Comparison of ENCODE assay signal across 8 cellular contexts in genomic region chr7:135558337-135558767, GRCh38. TPM values are rescaled to one million over a fixed set of nuclear protein-coding genes. Genes with fewer than 3 reads are reported as not detected.
DNase-seq lines count a peak whose midpoint lies in the region; ATAC-seq, FAIRE-seq and TF ChIP-seq lines count a peak whose summit lies in the region.

No MANE protein-coding gene starts in this region.

- CTCF ChIA-PET in AG04449 (lab: Yijun Ruan, JAX), result interaction anchor here (0.7 to 3.9 kb wide), 21 partner anchors 11 to 300 kb away, joined by 3 to 95 read pairs (median 4); no protein-coding TSS in a partner anchor
- CTCF ChIA-PET in mammary epithelial cell (lab: Charles Lee; ENCODE audit: low non-redundant PET), result no interaction called here

- WGBS in mammary epithelial cell (ENCODE audit: low coverage, missing lambda C conversion rate), result 0% methylated on average over 14 of the region's 16 CpGs

- TF ChIP-seq CTCF in AG04449 (IDR thresholded peaks at IDR 0.05; ENCODE audit: insufficient read depth, low read length, missing control alignments) (peak; percentile 49), VCaP (conservative IDR thresholded peaks at IDR 0.05) (peak; percentile 74), mammary epithelial cell (conservative IDR thresholded peaks at IDR 0.05 in 1 of 2, IDR thresholded peaks at IDR 0.05 in 1 of 2; ENCODE audit: extremely low read depth in 1 of 2, insufficient read depth in 1 of 2, low read depth in 1 of 2, low read length in 2 of 2) (peak; percentile 39 to 64), keratinocyte (optimal IDR thresholded peaks at IDR 0.05 in 1 of 3, IDR thresholded peaks at IDR 0.05 in 1 of 3, conservative IDR thresholded peaks at IDR 0.05 in 1 of 3; ENCODE audit: extremely low read depth in 1 of 3, insufficient read depth in 2 of 3, low read length in 3 of 3) (peak; percentile 54 to 75 (median 72))

- H3K36me3 ChIP-seq in mammary epithelial cell (ENCODE audit: insufficient read depth, low read length) (no peaks in the 10 kb centered on the region), keratinocyte (ENCODE audit: control insufficient read depth in 2 of 2, extremely low read depth in 1 of 2, insufficient read depth in 2 of 2, low read length in 2 of 2) (no peaks in the 10 kb centered on the region)

- in situ Hi-C loops in mammary epithelial cell (cut with MboI; ENCODE audit: low sequenced_read_pairs in 2 of 2), result no loop called here

- H3K4me3 ChIP-seq in AG04449 (ENCODE audit: low read depth, low read length), result peak overlapping the region; percentile 86
- peak overlapping the region; percentile 76 to 83 (median 79) for H3K4me3 ChIP-seq in mammary epithelial cell (replicated peaks in 1 of 3; ENCODE audit: insufficient read depth in 1 of 3, low read depth in 2 of 3, low read length in 3 of 3)
- H3K4me3 ChIP-seq in keratinocyte (ENCODE audit: control insufficient read depth in 2 of 3, extremely low read depth in 1 of 3, insufficient read depth in 2 of 3, low read depth in 1 of 3, low read length in 3 of 3), result peak overlapping the region; percentile 59 to 98 (median 79)

- peak; percentile 3 for TF ChIP-seq POLR2A in GM18526 (IDR thresholded peaks at IDR 0.05; ENCODE audit: extremely low read depth, insufficient read length)

- no peaks in the 10 kb centered on the region for H3K9me3 ChIP-seq in mammary epithelial cell (replicated peaks; ENCODE audit: insufficient read depth, low read length)
- no peaks in the 10 kb centered on the region for H3K9me3 ChIP-seq in keratinocyte (ENCODE audit: control insufficient read depth, low read depth, low read length)

- DNase-seq in AG04449 (ENCODE audit: low read depth, low spot score) (no peak), NCI-H2107 (lab: John Stamatoyannopoulos, UW) (peak; percentile 66), mammary epithelial cell (peak; percentile 64), keratinocyte (ENCODE audit: low read depth, low spot score) (no peak)
- peak; percentile 36 to 41 for DNase-seq in stimulated activated CD4-positive, alpha-beta T cell treated with anti-CD3 and anti-CD28 coated beads, Interleukin-15, amount 100 ng/mL, for 48 hours (ENCODE audit: low read depth in 2 of 2)

- peak overlapping the region; percentile 98 for H3K9ac ChIP-seq in mammary epithelial cell (ENCODE audit: insufficient read depth, low read length)
- H3K9ac ChIP-seq in keratinocyte (ENCODE audit: control insufficient read depth, extremely low read depth, insufficient read depth, low read length), result peak overlapping the region; percentile 99

- no peaks in the 10 kb centered on the region for H4K20me1 ChIP-seq in mammary epithelial cell (ENCODE audit: insufficient read depth, low read length)
- H4K20me1 ChIP-seq in keratinocyte (ENCODE audit: control insufficient read depth, extremely low read depth, insufficient read depth, low read length), result no peaks in the 10 kb centered on the region

- no peaks in the 10 kb centered on the region for H3K9me1 ChIP-seq in keratinocyte (ENCODE audit: control insufficient read depth, extremely low read depth, insufficient read depth, low read length)

- H3K4me2 ChIP-seq in mammary epithelial cell (ENCODE audit: insufficient read depth, low read depth, low read length), result peak overlapping the region; percentile 70
- peak overlapping the region; percentile 90 for H3K4me2 ChIP-seq in keratinocyte (ENCODE audit: control insufficient read depth, extremely low read depth, insufficient read depth, low read depth, low read length)

- FAIRE-seq in keratinocyte (lab: Jason Lieb, UNC), result peak; percentile 65

- H3K4me1 ChIP-seq in mammary epithelial cell (ENCODE audit: insufficient read depth, low read length), result peaks cover 11% of the 10 kb centered on the region
- H3K4me1 ChIP-seq in keratinocyte (ENCODE audit: control insufficient read depth, extremely low read depth, insufficient read depth, low read length), result peaks cover 3% of the 10 kb centered on the region

- H3K79me2 ChIP-seq in mammary epithelial cell (ENCODE audit: insufficient read depth, low read length) (peaks cover 56% of the 10 kb centered on the region), keratinocyte (ENCODE audit: control insufficient read depth, insufficient read depth, low read length) (peaks cover 55% of the 10 kb centered on the region)

- H3K27me3 ChIP-seq in mammary epithelial cell (ENCODE audit: insufficient read depth, low read length), result no peaks in the 10 kb centered on the region
- no peaks in the 10 kb centered on the region for H3K27me3 ChIP-seq in keratinocyte (ENCODE audit: control insufficient read depth, extremely low read depth, insufficient read depth, low read length)

- TSS peak; percentile 87 for BruUV-seq in mammary epithelial cell (replicated peaks; lab: Mats Ljungman, UMichigan)

- dilution Hi-C loops in mammary epithelial cell (cut with HindIII; ENCODE audit: low sequenced_read_pairs) (no loop called here), keratinocyte (cut with MboI; ENCODE audit: extremely low pct_ligation_motif_present, low sequenced_read_pairs) (no loop called here)

- intact Hi-C loops in mammary epithelial cell (cut with micrococcal nuclease), result loop anchor here (1.0 kb wide), 3 partner anchors 46 to 277 kb away; no protein-coding TSS in a partner anchor

- POLR2A ChIA-PET in AG04449 (lab: Yijun Ruan, JAX), result no interaction called here

- H2AFZ ChIP-seq in mammary epithelial cell (ENCODE audit: low read depth, low read length) (peak overlapping the region; percentile 99), keratinocyte (ENCODE audit: control insufficient read depth, low read length) (peak overlapping the region; percentile 96)

- H3K27ac ChIP-seq in VCaP, result peak overlapping the region; percentile 97
- peak overlapping the region; percentile 94 for H3K27ac ChIP-seq in mammary epithelial cell (ENCODE audit: insufficient read depth, low read depth, low read length)
- peak overlapping the region; percentile 99 for H3K27ac ChIP-seq in keratinocyte (ENCODE audit: control insufficient read depth, insufficient read depth, low read length)

- peak; percentile 77 for ATAC-seq in HG03066 (IDR thresholded peaks at IDR 0.05; ENCODE audit: low read depth, unreplicated experiment)

RNA-seq across cellular contexts. Expression of gene NUP205, which starts 0.6 kb away (rescaled TPM):
- total RNA-seq in mammary epithelial cell, result 10 to 100 TPM; 61.3 to 76.6 TPM
- polyA plus RNA-seq in mammary epithelial cell (57.9 TPM), keratinocyte (56.2 to 74.6 TPM (median 61.0 TPM) in 3 replicates)
- polyA minus RNA-seq in mammary epithelial cell (126 TPM), keratinocyte (52.0 to 127 TPM (median 101 TPM) in 3 replicates)
- 15.9 TPM for polyA plus RNA-seq in keratinocyte (2011; ENCODE audit: low read depth)
- 33.5 and 49.9 TPM in 2 replicates for polyA plus RNA-seq in keratinocyte (2011; cell fraction: cytosol; rRNA removed)
- polyA plus RNA-seq in keratinocyte (2011; cell fraction: nucleus; rRNA removed), result 89.8 and 99.3 TPM in 2 replicates
- polyA plus RNA-seq in keratinocyte (2012; ENCODE audit: low replicate concordance), result 31.7 and 48.3 TPM in 2 replicates
- 48.5 TPM for polyA minus RNA-seq in keratinocyte (2011; cell fraction: cytosol; rRNA and poly(A)+ RNA removed)
- 61.6 and 105 TPM in 2 replicates for polyA minus RNA-seq in keratinocyte (2011; cell fraction: nucleus; rRNA and poly(A)+ RNA removed)

RNA-seq across cellular contexts. Expression of gene CNOT4, which starts 48.5 kb away (rescaled TPM):
- total RNA-seq in mammary epithelial cell, result 10 to 100 TPM; 12.7 to 23.1 TPM
- polyA plus RNA-seq in mammary epithelial cell, result 10.9 TPM
- polyA minus RNA-seq in mammary epithelial cell, result 105 TPM
- polyA plus RNA-seq in keratinocyte, result 8.2 to 12.6 TPM (median 11.4 TPM) in 3 replicates
- polyA plus RNA-seq in keratinocyte (2011; ENCODE audit: low read depth), result 22.2 TPM
- polyA plus RNA-seq in keratinocyte (2011; cell fraction: cytosol; rRNA removed), result 7.5 and 12.6 TPM in 2 replicates
- polyA plus RNA-seq in keratinocyte (2011; cell fraction: nucleus; rRNA removed), result 15.2 and 15.7 TPM in 2 replicates
- polyA plus RNA-seq in keratinocyte (2012; ENCODE audit: low replicate concordance), result 9.9 and 10.4 TPM in 2 replicates
- polyA minus RNA-seq in keratinocyte, result 13.2 to 17.0 TPM (median 16.9 TPM) in 3 replicates
- polyA minus RNA-seq in keratinocyte (2011; cell fraction: cytosol; rRNA and poly(A)+ RNA removed), result 9.6 TPM
- polyA minus RNA-seq in keratinocyte (2011; cell fraction: nucleus; rRNA and poly(A)+ RNA removed), result 15.4 and 32.5 TPM in 2 replicates

Comparison
In these comparisons a context has a peak if more than half of its experiments do, and no peak if none do; other contexts are left out.
1. DNase-seq: peak in NCI-H2107 (single experiment), mammary epithelial cell (single experiment) and stimulated activated CD4-positive, alpha-beta T cell treated with anti-CD3 and anti-CD28 coated beads, Interleukin-15, amount 100 ng/mL, for 48 hours (2 of 2); none in AG04449 (single experiment) and keratinocyte (single experiment).
2. Peak in every context shown above with its lines, with median percentiles within 50 percentile points of each other: H3K4me3 ChIP-seq, CTCF ChIP-seq and H3K27ac ChIP-seq.